ENCODE assay signal across 25 cellular contexts in genomic region chr3:103863381-103863780, GRCh38.
"Had no signal": no experiment of that assay in that cellular context is flagged by ENCODE, and none has a peak within 500 bp of the region (broad histone marks: within the 10 kb centered on the region; RNA-seq: fewer than 3 reads in every experiment).

No MANE protein-coding gene starts in this region.

- H3K27ac ChIP-seq: stomach, suprapubic skin, testis, thoracic aorta, thyroid gland, tibial artery, tibial nerve, transverse colon, upper lobe of left lung, upper lobe of right lung, uterus, vagina had no signal

- H3K4me3 ChIP-seq: stomach, suprapubic skin, testis, thoracic aorta, thyroid gland, tibial artery, tibial nerve, transverse colon, upper lobe of left lung, upper lobe of right lung, uterus, vagina had no signal

- ATAC-seq: stimulated activated naive B cell treated with anti-CD40 and anti-IgM and Interleukin-4, amounts not matched to agents 10 μg/mL and 1 μg/mL and 100 μg/mL, for 72 hours; stimulated activated naive CD8-positive, alpha-beta T cell treated with anti-CD3 and anti-CD28 coated beads, Interleukin-15, amount 100 ng/mL, for 72 hours; stimulated activated naive CD8-positive, alpha-beta T cell treated with anti-CD3 and anti-CD28 coated beads, Interleukin-15, Interleukin-2, amounts not matched to agents 100 U/mL and 50 U/mL, for 24 hours; upper lobe of right lung had no signal

- FAIRE-seq: urothelium cell line had no signal

- H3K27me3 ChIP-seq: stomach, suprapubic skin, testis, thyroid gland, tibial artery, tibial nerve, transverse colon, upper lobe of left lung, upper lobe of right lung, uterus, vagina had no signal

- H3K4me1 ChIP-seq: stomach, suprapubic skin, testis, thyroid gland, tibial artery, tibial nerve, transverse colon, upper lobe of left lung, upper lobe of right lung, uterus, vagina had no signal

- H3K36me3 ChIP-seq: stomach, suprapubic skin, thoracic aorta, thyroid gland, tibial artery, tibial nerve, transverse colon, upper lobe of left lung, upper lobe of right lung, uterus, vagina had no signal

- DNase-seq: stimulated activated CD4-positive, alpha-beta T cell treated with anti-CD3 and anti-CD28 coated beads, Interleukin-2, amount 100 ng/mL, for 48 hours; stimulated activated CD4-positive, alpha-beta T cell treated with anti-CD3 and anti-CD28 coated beads, Interleukin-4, amount 100 ng/mL, for 1 hour; stimulated activated CD4-positive, alpha-beta T cell treated with anti-CD3 and anti-CD28 coated beads, Interleukin-4, amount 100 ng/mL, for 24 hours; stimulated activated CD4-positive, alpha-beta T cell treated with anti-CD3 and anti-CD28 coated beads, Interleukin-4, amount 100 ng/mL, for 4 hours; stimulated activated CD8-positive, alpha-beta memory T cell treated with anti-CD3 and anti-CD28 coated beads, Interleukin-4, amount 100 ng/mL, for 48 hours; stimulated activated naive B cell treated with anti-CD40 and anti-IgM and Interleukin-4, amounts not matched to agents 10 μg/mL and 1 μg/mL and 100 μg/mL, for 72 hours; stimulated activated naive CD4-positive, alpha-beta T cell; stimulated activated naive CD4-positive, alpha-beta T cell treated with Interleukin-2 at 50 U/mL for 16 hours; stimulated activated naive CD8-positive, alpha-beta T cell treated with anti-CD3 and anti-CD28 coated beads, Interleukin-15, amount 100 ng/mL, for 72 hours; stimulated activated naive CD8-positive, alpha-beta T cell treated with anti-CD3 and anti-CD28 coated beads, Interleukin-15, Interleukin-2, amounts not matched to agents 100 U/mL and 50 U/mL, for 24 hours; stomach; substantia nigra; testis; thyroid gland; tibial artery; transverse colon; trophoblast cell; upper lobe of left lung; upper lobe of right lung; uterus had no signal

- H3K9me3 ChIP-seq: testis, thoracic aorta, thyroid gland, tibial artery, tibial nerve, transverse colon, upper lobe of left lung, upper lobe of right lung, uterus, vagina had no signal
